Comparison of ENCODE assay signal across 24 cellular contexts in genomic region chr16:84475643-84476240, GRCh38. TPM values are rescaled to one million over a fixed set of nuclear protein-coding genes. Genes with fewer than 3 reads are reported as not detected.
DNase-seq lines count a peak whose midpoint lies in the region; ATAC-seq, FAIRE-seq and TF ChIP-seq lines count a peak whose summit lies in the region.
"Had no signal": no experiment of that assay in that cellular context is flagged by ENCODE, and none has a peak within 500 bp of the region (broad histone marks: within the 10 kb centered on the region; RNA-seq: fewer than 3 reads in every experiment).

No MANE protein-coding gene starts in this region.

- 7% methylated on average over 8 of the region's 8 CpGs for WGBS in K562 (ENCODE audit: insufficient coverage, low coverage, missing lambda C conversion rate)
- 87% methylated on average over 8 of the region's 8 CpGs for WGBS in SK-N-SH (ENCODE audit: low lambda C conversion rate)

- H3K27me3 ChIP-seq in K562 (ENCODE audit: control insufficient read depth in 2 of 2, insufficient read depth in 2 of 2, low read length in 2 of 2) (peaks cover 2 to 27% of the 10 kb centered on the region in 2 experiments; a peak in 3 of 5 replicates), SK-N-SH (ENCODE audit: insufficient read depth) (no peaks in the 10 kb centered on the region)

- H3K9me3 ChIP-seq in K562 (replicated peaks; ENCODE audit: control insufficient read depth, insufficient read depth, low read depth, low read length) (no peaks in the 10 kb centered on the region; the same call in 1 of the 2 replicates), SK-N-SH (no peaks in the 10 kb centered on the region)
- H3K9me3 ChIP-seq: prostate gland had no signal

- no peak for TF ChIP-seq RAD21 in K562 (CRISPR knock-in tag; conservative IDR thresholded peaks at IDR 0.05 in 1 of 2, IDR thresholded peaks at IDR 0.05 in 1 of 2)
- TF ChIP-seq RAD21 in SK-N-SH (IDR thresholded peaks at IDR 0.05; ENCODE audit: low read length), result no peak

- peaks cover 16% of the 10 kb centered on the region for H3K4me1 Mint-ChIP-seq in T-helper 2 cell treated with Interferon-gamma antibody and Interleukin-4, amounts not matched to agents 5 μg/mL and 100 μg/mL, for 36 hours (ENCODE audit: low read depth)
- H3K4me1 Mint-ChIP-seq: H9 had no signal

- TF ChIP-seq POLR2A in K562 (conservative IDR thresholded peaks at IDR 0.05), result no peak

- peak overlapping the region; percentile 42 for H3K27ac Mint-ChIP-seq in T-helper 2 cell treated with Interferon-gamma antibody and Interleukin-4, amounts not matched to agents 5 μg/mL and 100 μg/mL, for 36 hours
- H3K27ac Mint-ChIP-seq: activated naive CD4-positive, alpha-beta T cell treated with anti-CD3 and anti-CD28 coated beads, Interleukin-2, amount 10 ng/mL, durations not matched to agents 7 days and 5 days; nephron progenitor cell had no signal

- H3K27ac ChIP-seq in K562 (ENCODE audit: extremely low read depth, low read depth, low read length) (no peak overlapping the region), SK-N-SH (ENCODE audit: low read depth in 2 of 2, low read length in 1 of 2) (no peak overlapping the region)
- H3K27ac ChIP-seq: prostate gland, WERI-Rb-1 had no signal

- H4K20me1 ChIP-seq in K562 (replicated peaks; ENCODE audit: control insufficient read depth, insufficient read depth, low read length), result no peaks in the 10 kb centered on the region; the same call in none of the 2 replicates
- no peaks in the 10 kb centered on the region; the same call in 1 of the 2 replicates for H4K20me1 ChIP-seq in SK-N-SH (ENCODE audit: insufficient read depth)

- peaks cover 32% of the 10 kb centered on the region for H3K9me3 Mint-ChIP-seq in T-helper 2 cell treated with Interferon-gamma antibody and Interleukin-4, amounts not matched to agents 5 μg/mL and 100 μg/mL, for 36 hours

- peaks cover 0 to 5% of the 10 kb centered on the region in 2 experiments; a peak in 2 of 5 replicates for H3K4me1 ChIP-seq in K562 (replicated peaks in 1 of 2; ENCODE audit: control insufficient read depth in 2 of 2, insufficient read depth in 2 of 2, low read length in 2 of 2)
- no peaks in the 10 kb centered on the region for H3K4me1 ChIP-seq in SK-N-SH (ENCODE audit: control insufficient read depth in 1 of 2, insufficient read depth in 2 of 2, low read depth in 1 of 2, low read length in 1 of 2)
- H3K4me1 ChIP-seq: prostate gland had no signal

- H3K4me2 ChIP-seq in K562 (ENCODE audit: insufficient read depth, low read length) (no peak overlapping the region), SK-N-SH (no peak overlapping the region)

- in situ Hi-C loops in K562 (cut with MboI), result loop anchor here (5.0 kb wide), 1 partner anchor 193 kb away; no protein-coding TSS in a partner anchor

- ATAC-seq in K562 (no peak), GM18867 (IDR thresholded peaks at IDR 0.05; ENCODE audit: unreplicated experiment) (no peak)
- ATAC-seq: GM12878 had no signal

- no peak overlapping the region for H3K4me3 ChIP-seq in Jurkat, Clone E6-1 (ENCODE audit: low read length)
- H3K4me3 ChIP-seq in K562 (no peak overlapping the region), SK-N-SH (ENCODE audit: low read depth in 2 of 2, low read length in 1 of 2) (no peak overlapping the region)
- H3K4me3 ChIP-seq: GM12878, prostate gland had no signal

- no peak for TF ChIP-seq EP300 in K562 (IDR thresholded peaks at IDR 0.05; ENCODE audit: low read length)
- no peak for TF ChIP-seq EP300 in SK-N-SH (IDR thresholded peaks at IDR 0.05; ENCODE audit: borderline replicate concordance in 1 of 2, low read depth in 1 of 2, low read length in 1 of 2)

- H3K4me3 Mint-ChIP-seq in T-helper 2 cell treated with Interferon-gamma antibody and Interleukin-4, amounts not matched to agents 5 μg/mL and 100 μg/mL, for 36 hours, result no peak overlapping the region
- H3K4me3 Mint-ChIP-seq: activated naive CD4-positive, alpha-beta T cell treated with anti-CD3 and anti-CD28 coated beads, Interleukin-2, amount 10 ng/mL, durations not matched to agents 7 days and 5 days; H9; nephron progenitor cell had no signal

- H3F3A ChIP-seq in SK-N-SH (replicated peaks; ENCODE audit: insufficient read depth), result peaks cover 15% of the 10 kb centered on the region

- POLR2A ChIA-PET in K562 (lab: Yijun Ruan, JAX), result no interaction called here
- POLR2A ChIA-PET in SK-N-SH (lab: Yijun Ruan, JAX), result interaction anchor here (1.0 kb wide), 1 partner anchor 10 kb away, joined by 3 read pairs; no protein-coding TSS in a partner anchor

- H3K27me3 Mint-ChIP-seq in T-helper 2 cell treated with Interferon-gamma antibody and Interleukin-4, amounts not matched to agents 5 μg/mL and 100 μg/mL, for 36 hours (ENCODE audit: low read depth), result no peaks in the 10 kb centered on the region
- H3K27me3 Mint-ChIP-seq: activated naive CD4-positive, alpha-beta T cell treated with anti-CD3 and anti-CD28 coated beads, Interleukin-2, amount 10 ng/mL, durations not matched to agents 7 days and 5 days had no signal

- DNase-seq in T-helper 2 cell treated with Interferon-gamma antibody and Interleukin-4, amounts not matched to agents 5 μg/mL and 100 μg/mL, for 36 hours (ENCODE audit: low spot score), result no peak
- no peak for DNase-seq in T-helper 2 cell
- peak; percentile 37 for DNase-seq in Jurkat, Clone E6-1 (ENCODE audit: low read depth, low spot score)
- no peak for DNase-seq in K562 (ENCODE audit: extremely low read depth in 1 of 4, low spot score in 3 of 4)
- peak; percentile 4 for DNase-seq in renal cortical epithelial cell (ENCODE audit: low read depth)
- DNase-seq in NCI-H510A (lab: John Stamatoyannopoulos, UW), result no peak
- DNase-seq in SK-N-SH, result no peak
- DNase-seq: activated CD4-positive, alpha-beta T cell treated with anti-CD3 and anti-CD28 coated beads, Interleukin-2, amount 50 U/mL, for 4 hours; activated naive CD4-positive, alpha-beta T cell treated with anti-CD3 and anti-CD28 coated beads, Interleukin-2, amount 10 ng/mL, durations not matched to agents 7 days and 5 days; activated T-cell treated with anti-CD3 and anti-CD28 coated beads for 4 hours; central memory CD4-positive, alpha-beta T cell; DMS79; H9; KG1; midbrain; NCI-H187; NCI-H774; nephron progenitor cell; stimulated activated CD4-positive, alpha-beta T cell treated with anti-CD3 and anti-CD28 coated beads, Interleukin-2, amount 100 ng/mL, for 24 hours; WERI-Rb-1 had no signal

- CTCF ChIA-PET in K562 (lab: Yijun Ruan, JAX; ENCODE audit: low intra/inter-chr PET ratio) (no interaction called here), SK-N-SH (lab: Yijun Ruan, JAX) (interaction anchor here (1.2 kb wide), 1 partner anchor 9 kb away, joined by 4 read pairs; no protein-coding TSS in a partner anchor)

- H3K79me2 ChIP-seq in K562 (ENCODE audit: control insufficient read depth, insufficient read depth, low read length), result no peaks in the 10 kb centered on the region
- peaks cover 20% of the 10 kb centered on the region; the same call in 1 of the 2 replicates for H3K79me2 ChIP-seq in SK-N-SH (ENCODE audit: insufficient read depth)

- no TSS peak for BruUV-seq in K562 (replicated peaks; lab: Mats Ljungman, UMichigan)

- H3K9me1 ChIP-seq in K562 (ENCODE audit: control insufficient read depth, insufficient read depth, low read length), result no peaks in the 10 kb centered on the region

- TF ChIP-seq CTCF in K562 (IDR thresholded peaks at IDR 0.05 in 2 of 3, conservative IDR thresholded peaks at IDR 0.05 in 1 of 3; ENCODE audit: insufficient read depth in 2 of 3, low read depth in 1 of 3, low read length in 3 of 3), result no peak
- TF ChIP-seq CTCF in SK-N-SH (IDR thresholded peaks at IDR 0.05), result no peak

- no peak overlapping the region for H2AFZ ChIP-seq in K562 (ENCODE audit: low read depth, low read length)
- H2AFZ ChIP-seq in SK-N-SH (ENCODE audit: low read depth), result no peak overlapping the region

- H3K9ac ChIP-seq in K562 (ENCODE audit: insufficient read depth in 1 of 2, low read depth in 2 of 2, low read length in 2 of 2), result no peak overlapping the region
- H3K9ac ChIP-seq in SK-N-SH, result no peak overlapping the region

- intact Hi-C loops in K562 (cut with micrococcal nuclease), result loop anchor here (5.0 kb wide), 1 partner anchor 648 kb away; no protein-coding TSS in a partner anchor

- H3K36me3 ChIP-seq in K562 (ENCODE audit: control insufficient read depth, insufficient read depth, low read length) (no peaks in the 10 kb centered on the region), SK-N-SH (replicated peaks in 1 of 2; ENCODE audit: control insufficient read depth in 1 of 2, insufficient read depth in 2 of 2, low read length in 1 of 2) (peaks cover 9 to 26% of the 10 kb centered on the region in 2 experiments)
- H3K36me3 ChIP-seq: prostate gland, WERI-Rb-1 had no signal

- no peaks in the 10 kb centered on the region for H3K9me2 ChIP-seq in SK-N-SH

- no peak for FAIRE-seq in K562 (lab: Jason Lieb, UNC)
- FAIRE-seq: A204.1, GM12878 had no signal

- H3K36me3 Mint-ChIP-seq in T-helper 2 cell treated with Interferon-gamma antibody and Interleukin-4, amounts not matched to agents 5 μg/mL and 100 μg/mL, for 36 hours (ENCODE audit: low read depth), result peaks cover 72% of the 10 kb centered on the region

TF ChIP-seq in K562, 482 proteins besides CTCF, POLR2A, EP300 and RAD21 (continues in another document):
- no peak for TF ChIP-seq NFATC3 (IDR thresholded peaks at IDR 0.05)
- no peak for TF ChIP-seq ZFP1 (CRISPR knock-in tag; IDR thresholded peaks at IDR 0.05)

TF ChIP-seq in SK-N-SH, 30 proteins besides CTCF, POLR2A, EP300 and RAD21 (continues in another document):
- TF ChIP-seq MXI1 (IDR thresholded peaks at IDR 0.05; ENCODE audit: low read depth, low read length), result no peak

RNA-seq across cellular contexts. Expression of gene MEAK7, which starts 28.7 kb away (rescaled TPM):
- 7.7 TPM for polyA plus RNA-seq in Jurkat, Clone E6-1 (2012; ENCODE audit: insufficient read depth, insufficient read length)
- 28.0 and 31.3 TPM in 2 replicates for total RNA-seq in K562 (2011; cell fraction: chromatin; rRNA removed; ENCODE audit: low replicate concordance)
- total RNA-seq in K562 (2011; cell fraction: nucleolus; rRNA removed), result 15.3 and 17.1 TPM in 2 replicates
- 20.8 and 27.1 TPM in 2 replicates for total RNA-seq in K562 (2011; cell fraction: nucleoplasm; rRNA removed)
- total RNA-seq in K562 (2014; rRNA removed) (6.1 and 7.8 TPM in 2 replicates), K562 (2014; rRNA removed; fragmentation: Illumina TruSeq; extraction: Trizol) (5.2 and 5.6 TPM in 2 replicates), K562 (2015; rRNA removed; fragmentation: Illumina TruSeq; extraction: Trizol) (6.5 and 6.6 TPM in 2 replicates), K562 (2021) (9.8 and 10.0 TPM in 2 replicates), renal cortical epithelial cell (29.7 and 34.2 TPM in 2 replicates)
- polyA plus RNA-seq in K562 (2011; rRNA removed) (13.2 and 14.5 TPM in 2 replicates), K562 (2014; fragmentation: Illumina TruSeq; extraction: Trizol) (8.7 and 8.8 TPM in 2 replicates), K562 (2014; fragmentation: Nextera tagmentation; extraction: Ambion mirVana) (1 to 10 TPM; 1.4 to 1.8 TPM), K562 (2014; rRNA removed) (6.2 and 6.3 TPM in 2 replicates), SK-N-SH (2012; rRNA removed) (11.9 and 19.0 TPM in 2 replicates)
- 10.5 and 17.4 TPM in 2 replicates for polyA plus RNA-seq in K562 (2011; cell fraction: cytosol; rRNA removed)
- polyA plus RNA-seq in K562 (2011; cell fraction: nucleus; rRNA removed), result 10.3 and 11.5 TPM in 2 replicates
- 7.7 and 9.3 TPM in 2 replicates for polyA plus RNA-seq in K562 (2012)
- polyA minus RNA-seq in K562 (2011; rRNA and poly(A)+ RNA removed), result 14.5 and 17.2 TPM in 2 replicates
- 9.0 and 11.2 TPM in 2 replicates for polyA minus RNA-seq in K562 (2011; cell fraction: cytosol; rRNA and poly(A)+ RNA removed)
- polyA minus RNA-seq in K562 (2011; cell fraction: nucleus; rRNA and poly(A)+ RNA removed), result 7.8 and 14.0 TPM in 2 replicates
- polyA plus RNA-seq in SK-N-SH (2012; cell fraction: cytosol; rRNA removed), result 9.7 and 12.5 TPM in 2 replicates
- 23.7 and 24.7 TPM in 2 replicates for polyA plus RNA-seq in SK-N-SH (2012; cell fraction: nucleus; rRNA removed)

Comparison
In these comparisons a context has a peak if more than half of its experiments do, and no peak if none do; other contexts are left out.
1. DNase-seq: peak in Jurkat, Clone E6-1 (single experiment) and renal cortical epithelial cell (single experiment); none in T-helper 2 cell treated with Interferon-gamma antibody and Interleukin-4, amounts not matched to agents 5 μg/mL and 100 μg/mL, for 36 hours (single experiment), T-helper 2 cell (0 of 5), K562 (0 of 4), NCI-H510A (single experiment) and SK-N-SH (single experiment).